ENCODE assay signal across 8 cellular contexts in genomic region chr6:31441368-31442267, GRCh38. TPM values are rescaled to one million over a fixed set of nuclear protein-coding genes. Genes with fewer than 3 reads are reported as not detected.
DNase-seq lines count a peak whose midpoint lies in the region; ATAC-seq and TF ChIP-seq lines count a peak whose summit lies in the region.

No MANE protein-coding gene starts in this region.

- ATAC-seq in mucosa of descending colon, result peak; percentile 96
- ATAC-seq in HG02970 (IDR thresholded peaks at IDR 0.05; ENCODE audit: low FRiP score, unreplicated experiment), result no peak

- H3K9me3 ChIP-seq in mucosa of descending colon, result peaks cover 10% of the 10 kb centered on the region

- H3K4me3 ChIP-seq in epithelial cell of proximal tubule (ENCODE audit: low read depth, low read length), result no peak overlapping the region
- no peak overlapping the region for H3K4me3 ChIP-seq in mucosa of descending colon

- intact Hi-C loops in mucosa of descending colon (cut with DNase I, micrococcal nuclease), result loop anchor here (5.0 kb wide), 1 partner anchor 44 kb away; no protein-coding TSS in a partner anchor

- no peaks in the 10 kb centered on the region for H3K36me3 ChIP-seq in mucosa of descending colon (ENCODE audit: low read depth)

- DNase-seq in A172 (ENCODE audit: low spot score) (peak; percentile 47), GM04504 (ENCODE audit: low read depth) (peak; percentile 37), NCI-H226 (peak; percentile 48), epithelial cell of proximal tubule (ENCODE audit: low read depth) (no peak), mucosa of descending colon (peak; percentile 75 to 93 (median 87))
- peak; percentile 69 to 85 for DNase-seq in activated CD8-positive, alpha-beta memory T cell treated with anti-CD3 and anti-CD28 coated beads for 1 hour (ENCODE audit: extremely low read depth in 1 of 2, low read depth in 1 of 2)
- DNase-seq in stimulated activated CD8-positive, alpha-beta memory T cell treated with anti-CD3 and anti-CD28 coated beads, Interleukin-7, amount 100 ng/mL, for 4 hours (ENCODE audit: low read depth in 2 of 2), result peak; percentile 71 to 74

- TF ChIP-seq CTCF in epithelial cell of proximal tubule (conservative IDR thresholded peaks at IDR 0.05; ENCODE audit: low read depth, low read length) (peak; percentile 83), mucosa of descending colon (IDR thresholded peaks at IDR 0.05) (peak; percentile 74)

- H3K4me1 ChIP-seq in mucosa of descending colon (ENCODE audit: low read depth), result no peaks in the 10 kb centered on the region

RNA-seq across cellular contexts. Expression of gene MICA, which starts 38.2 kb away (rescaled TPM):
- 60.3 and 67.6 TPM in 2 replicates for total RNA-seq in A172 (2014; rRNA removed; shearing (Covaris generic))
- total RNA-seq in epithelial cell of proximal tubule (25.7 and 46.8 TPM in 2 replicates), mucosa of descending colon (10 to 100 TPM; 18.1 to 24.2 (median 20.7) TPM)

RNA-seq across cellular contexts. Expression of gene MICB, which starts 56.3 kb away (rescaled TPM):
- total RNA-seq in A172 (2014; rRNA removed; shearing (Covaris generic)), result 16.5 and 17.1 TPM in 2 replicates
- total RNA-seq in epithelial cell of proximal tubule (13.0 and 40.9 TPM in 2 replicates), mucosa of descending colon (1 to 10 TPM; 1.3 to 4.1 (median 2.9) TPM)
